ENCODE assay signal across 17 cellular contexts in genomic region chr2:32697156-32697555, GRCh38.
DNase-seq lines count a peak whose midpoint lies in the region; ATAC-seq and TF ChIP-seq lines count a peak whose summit lies in the region.
"Had no signal": no experiment of that assay in that cellular context is flagged by ENCODE, and none has a peak within 500 bp of the region (broad histone marks: within the 10 kb centered on the region; RNA-seq: fewer than 3 reads in every experiment).

No MANE protein-coding gene starts in this region.

- no peaks in the 10 kb centered on the region for H3K79me2 ChIP-seq in ACC112 (ENCODE audit: control insufficient read depth, insufficient read depth, low read length, unreplicated experiment)

- TF ChIP-seq CTCF in adrenal gland (IDR thresholded peaks at IDR 0.05) (no peak), fibroblast of pulmonary artery (IDR thresholded peaks at IDR 0.05; ENCODE audit: low read length, missing control alignments) (no peak)

- no peak overlapping the region for H3K4me3 ChIP-seq in ACC112 (ENCODE audit: low read depth, low read length)
- H3K4me3 ChIP-seq in adrenal gland: no peak overlapping the region
- no peak overlapping the region for H3K4me3 ChIP-seq in fibroblast of pulmonary artery (replicated peaks; ENCODE audit: low read depth, low read length)
- H3K4me3 ChIP-seq: heart left ventricle, tibial nerve had no signal

- no peaks in the 10 kb centered on the region for H3K36me3 ChIP-seq in ACC112 (ENCODE audit: insufficient read depth, low read length)
- no peaks in the 10 kb centered on the region for H3K36me3 ChIP-seq in adrenal gland (replicated peaks in 1 of 2)
- H3K36me3 ChIP-seq: tibial nerve had no signal

- H3K4me1 ChIP-seq in ACC112 (ENCODE audit: control insufficient read depth, insufficient read depth, low read length, unreplicated experiment) (peaks cover 11% of the 10 kb centered on the region), adrenal gland (replicated peaks in 1 of 2) (peaks cover 11 to 16% of the 10 kb centered on the region in 2 donors)
- H3K4me1 ChIP-seq: tibial nerve had no signal

- intact Hi-C loops in adrenal gland (cut with DNase I): no loop called here

- H3K27me3 ChIP-seq in ACC112 (ENCODE audit: insufficient read depth, low read length) (no peaks in the 10 kb centered on the region), adrenal gland (no peaks in the 10 kb centered on the region)
- H3K27me3 ChIP-seq: heart left ventricle, tibial nerve had no signal

- peak; percentile 49 for DNase-seq in GM04503 (ENCODE audit: low read depth)
- DNase-seq in adrenal gland: no peak
- peak; percentile 79 for DNase-seq in fibroblast of pulmonary artery (ENCODE audit: low read depth)
- no peak for DNase-seq in NK-92 treated with Interleukin-12 subunit alpha and Interleukin-12 subunit beta, amount 100 ng/mL, for 24 hours (lab: John Stamatoyannopoulos, UW)
- no peak for DNase-seq in NCI-H2107 (lab: John Stamatoyannopoulos, UW)
- DNase-seq: C1 segment of cervical spinal cord; DMS79 treated with DMSO at 0.1 percent for 48 hours; heart left ventricle; naive thymus-derived CD8-positive, alpha-beta T cell; NCI-H1092; retina; stimulated activated CD4-positive, alpha-beta T cell treated with anti-CD3 and anti-CD28 coated beads, Interleukin-2, amount 100 ng/mL, for 48 hours had no signal

- no peak for TF ChIP-seq POLR2A in adrenal gland (IDR thresholded peaks at IDR 0.05)

- H2AFZ ChIP-seq in ACC112 (ENCODE audit: low read length, unreplicated experiment): no peak overlapping the region

- no peaks in the 10 kb centered on the region for H3K9me3 ChIP-seq in adrenal gland (replicated peaks in 1 of 3)
- H3K9me3 ChIP-seq: heart left ventricle, tibial nerve had no signal

- ATAC-seq in HG03196 (IDR thresholded peaks at IDR 0.05; ENCODE audit: unreplicated experiment): no peak
- no peak for ATAC-seq in HG03175 (IDR thresholded peaks at IDR 0.05; ENCODE audit: unreplicated experiment)
- ATAC-seq: naive thymus-derived CD8-positive, alpha-beta T cell; WTC11 had no signal

- H3K27ac ChIP-seq in ACC112 (ENCODE audit: low read depth, low read length) (peak overlapping the region; percentile 16; the same call in 1 of the 2 replicates), adrenal gland (peak overlapping the region in 3 of 5 donors; percentile 1 to 24 (median 20))
- H3K27ac ChIP-seq: heart left ventricle, tibial nerve had no signal

Comparison
In these comparisons a context has a peak if more than half of its experiments do, and no peak if none do; other contexts are left out.
1. DNase-seq: peak in GM04503 (single experiment) and fibroblast of pulmonary artery (single experiment); none in adrenal gland (0 of 7), NK-92 treated with Interleukin-12 subunit alpha and Interleukin-12 subunit beta, amount 100 ng/mL, for 24 hours (single experiment) and NCI-H2107 (single experiment).